ENCODE assay signal across 7 cellular contexts in the genomic region with DNA sequence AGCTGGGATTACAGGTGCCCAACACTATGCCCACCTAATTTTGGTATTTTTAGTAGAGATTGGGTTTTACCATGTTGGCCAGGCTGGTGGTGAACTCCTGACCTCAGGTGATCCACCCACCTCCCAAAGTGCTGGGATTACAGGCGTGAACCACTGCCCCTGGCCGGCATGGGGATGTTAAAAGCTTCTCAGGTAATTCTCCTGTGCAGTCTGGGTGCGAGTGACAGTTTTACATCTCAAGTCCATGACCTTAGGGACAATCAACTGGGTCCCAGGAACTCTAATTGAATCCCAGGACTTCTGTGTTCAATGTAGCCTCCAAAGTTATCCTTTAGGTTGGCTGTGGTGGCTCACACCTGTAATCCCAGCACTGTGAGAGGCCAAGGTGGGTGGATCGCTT.
"Had no signal": no experiment of that assay in that cellular context is flagged by ENCODE, and none has a peak within 500 bp of the region (broad histone marks: within the 10 kb centered on the region; RNA-seq: fewer than 3 reads in every experiment).

No MANE protein-coding gene starts in this region.

- H3K27ac Mint-ChIP-seq: IgD-negative memory B cell had no signal

- H3K36me3 Mint-ChIP-seq: IgD-negative memory B cell had no signal

- FAIRE-seq: HepG2, HTR-8/SVneo, K562 had no signal

- DNase-seq: IMR-90, KBM-7 had no signal

- H3K4me1 Mint-ChIP-seq: IgD-negative memory B cell had no signal

- H3K4me3 ChIP-seq: K562 had no signal

- H3K27ac ChIP-seq: HL-60 had no signal

- ATAC-seq: HepG2, K562 had no signal

- H3K27me3 Mint-ChIP-seq: IgD-negative memory B cell had no signal
